In the genomic region with DNA sequence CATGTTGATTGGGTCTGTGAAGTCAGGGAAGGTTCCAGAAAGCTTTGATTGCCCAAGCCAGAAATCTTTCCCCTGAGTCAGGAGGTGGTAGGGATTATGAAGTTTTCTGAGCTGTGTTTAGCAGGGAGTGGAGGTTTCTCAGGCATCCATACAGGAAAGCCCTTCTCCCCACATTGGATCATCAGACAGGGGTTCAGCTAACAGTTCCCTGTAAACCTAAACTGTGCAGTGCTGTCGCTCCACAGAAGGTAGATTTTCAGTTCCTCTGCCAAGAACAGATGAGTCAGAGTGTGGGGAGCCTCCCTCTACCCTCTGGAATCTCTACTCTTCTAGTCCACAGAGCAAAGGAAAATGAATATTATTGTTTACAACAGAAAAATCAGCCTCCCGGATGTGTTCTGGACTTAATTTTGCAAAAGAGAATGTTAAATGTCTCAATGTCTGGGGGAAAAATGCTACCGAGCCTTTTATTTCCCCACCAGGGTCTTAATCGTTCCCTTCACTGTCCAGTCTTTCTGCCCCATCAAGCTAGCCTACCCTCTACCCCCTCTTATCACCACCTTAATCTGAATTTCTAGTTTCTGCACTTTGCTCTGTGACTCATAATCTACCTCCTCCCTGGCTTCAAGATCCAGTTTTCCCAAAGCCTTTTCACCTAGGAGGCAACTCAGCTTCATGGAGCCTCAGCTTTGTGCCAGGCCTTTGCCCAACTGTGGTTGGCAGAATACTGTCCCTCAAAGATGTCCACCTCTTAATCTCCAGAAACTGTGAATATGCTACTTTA, we compare ENCODE assay signal across 20 cellular contexts.
A peak's percentile ranks its signal among the peaks of the same experiment; 100 is the strongest.
DNase-seq lines count a peak whose midpoint lies in the region; ATAC-seq and TF ChIP-seq lines count a peak whose summit lies in the region.
"Had no signal": no experiment of that assay in that cellular context is flagged by ENCODE, and none has a peak within 500 bp of the region (broad histone marks: within the 10 kb centered on the region; RNA-seq: fewer than 3 reads in every experiment).

No MANE protein-coding gene starts in this region.

- no peaks in the 10 kb centered on the region for H3K27me3 ChIP-seq in GM23338 (ENCODE audit: insufficient read depth)

- H3K4me3 Mint-ChIP-seq in GM23338 (no peak overlapping the region), T-cell (no peak overlapping the region)
- H3K4me3 Mint-ChIP-seq: activated CD4-positive, alpha-beta memory T cell treated with anti-CD3 and anti-CD28 coated beads for 36 hours; activated T-cell treated with anti-CD3 and anti-CD28 coated beads, Interleukin-2, amount 50 U/mL, for 4 hours; naive thymus-derived CD4-positive, alpha-beta T cell; stimulated activated naive CD8-positive, alpha-beta T cell treated with anti-CD3 and anti-CD28 coated beads, Interleukin-15, Interleukin-2, amounts not matched to agents 100 ng/mL and 50 ng/mL, for 24 hours had no signal

- H3K27ac ChIP-seq in GM23338 (ENCODE audit: low read depth) = no peak overlapping the region
- H3K27ac ChIP-seq: gastrocnemius medialis, lower lobe of right lung, PC-9 had no signal

- no peaks in the 10 kb centered on the region for H3K36me3 Mint-ChIP-seq in GM23338 (ENCODE audit: low read depth)
- H3K36me3 Mint-ChIP-seq in T-cell = no peaks in the 10 kb centered on the region
- H3K36me3 Mint-ChIP-seq: activated CD4-positive, alpha-beta memory T cell treated with anti-CD3 and anti-CD28 coated beads for 36 hours had no signal

- DNase-seq in GM23338 (ENCODE audit: low spot score) (no peak), SW480 (ENCODE audit: low spot score) (peak; percentile 13), fibroblast of mammary gland (ENCODE audit: low read depth) (peak; percentile 37), pons (ENCODE audit: low spot score) (peak; percentile 10), T-cell (no peak), MV-4-11 (lab: John Stamatoyannopoulos, UW) (no peak), SHP77 (lab: John Stamatoyannopoulos, UW) (no peak)
- DNase-seq: activated CD4-positive, alpha-beta memory T cell treated with anti-CD3 and anti-CD28 coated beads for 36 hours; activated T-cell treated with anti-CD3 and anti-CD28 coated beads, Interleukin-2, amount 50 U/mL, for 4 hours; effector CD4-positive, alpha-beta T cell; gastrocnemius medialis; GDM1; lower lobe of right lung; naive thymus-derived CD4-positive, alpha-beta T cell; NCI-H1930; NCI-H526 treated with DMSO at 0.1 percent for 48 hours; PC-9 had no signal

- 0 out of 2 replicates have a peak overlapping the region, but pooled peaks have one; percentile 7 for H2AFZ ChIP-seq in GM23338
- H2AFZ ChIP-seq: PC-9 had no signal

- no peaks in the 10 kb centered on the region for H3F3A ChIP-seq in GM23338 (replicated peaks; ENCODE audit: low read depth)

- H3K4me2 ChIP-seq in GM23338 = no peak overlapping the region
- H3K4me2 ChIP-seq: PC-9 had no signal

- no peaks in the 10 kb centered on the region for H3K4me1 ChIP-seq in GM23338 (ENCODE audit: insufficient read depth)
- H3K4me1 ChIP-seq: gastrocnemius medialis, lower lobe of right lung had no signal

- no peaks in the 10 kb centered on the region; the same call in 1 of the 2 replicates for H3K9me2 ChIP-seq in GM23338 (ENCODE audit: insufficient read depth)

- H3K27ac Mint-ChIP-seq in GM23338 (no peak overlapping the region), T-cell (no peak overlapping the region)
- H3K27ac Mint-ChIP-seq: activated CD4-positive, alpha-beta memory T cell treated with anti-CD3 and anti-CD28 coated beads for 36 hours; activated naive CD4-positive, alpha-beta T cell treated with anti-CD3 and anti-CD28 coated beads, Interleukin-2, amount 50 U/mL, for 72 hours; naive thymus-derived CD4-positive, alpha-beta T cell; stimulated activated naive CD8-positive, alpha-beta T cell treated with anti-CD3 and anti-CD28 coated beads, Interleukin-15, Interleukin-2, amounts not matched to agents 100 ng/mL and 50 ng/mL, for 24 hours had no signal

- CTCF ChIA-PET in T-cell (lab: Charles Lee) = no interaction called here

- TF ChIP-seq CTCF in GM23338 (conservative IDR thresholded peaks at IDR 0.05; ENCODE audit: low read depth in 2 of 2) (no peak), fibroblast of mammary gland (conservative IDR thresholded peaks at IDR 0.05; ENCODE audit: control insufficient read depth, insufficient read depth, low read depth, low read length) (no peak)

- no peaks in the 10 kb centered on the region for H4K20me1 ChIP-seq in GM23338 (replicated peaks; ENCODE audit: insufficient read depth)

- ATAC-seq in GM23338 (no peak), T-cell (replicated peaks in 1 of 4) (no peak), HG02571 (IDR thresholded peaks at IDR 0.05; ENCODE audit: unreplicated experiment) (no peak)
- ATAC-seq: activated naive CD4-positive, alpha-beta T cell treated with anti-CD3 and anti-CD28 coated beads, Interleukin-2, amount 50 U/mL, for 72 hours; activated T-cell treated with anti-CD3 and anti-CD28 coated beads, Interleukin-2, amount 50 U/mL, for 4 hours; gastrocnemius medialis; lower lobe of right lung; naive thymus-derived CD4-positive, alpha-beta T cell had no signal

- H3K79me2 ChIP-seq in GM23338 (replicated peaks; ENCODE audit: insufficient read depth) = no peaks in the 10 kb centered on the region

- POLR2A ChIA-PET in T-cell (lab: Charles Lee) = no interaction called here

- no peaks in the 10 kb centered on the region for H3K36me3 ChIP-seq in GM23338 (ENCODE audit: insufficient read depth)
- H3K36me3 ChIP-seq: gastrocnemius medialis, lower lobe of right lung had no signal

- H3K9me3 Mint-ChIP-seq in GM23338 = no peaks in the 10 kb centered on the region; the same call in 2 of the 3 replicates
- H3K9me3 Mint-ChIP-seq in T-cell = peaks cover 4 to 15% (median 4%) of the 10 kb centered on the region in 3 donors
- H3K9me3 Mint-ChIP-seq: activated CD4-positive, alpha-beta memory T cell treated with anti-CD3 and anti-CD28 coated beads for 36 hours had no signal

- no peak overlapping the region for H3K4me3 ChIP-seq in GM23338
- no peak overlapping the region for H3K4me3 ChIP-seq in fibroblast of mammary gland (ENCODE audit: control insufficient read depth, low read depth, low read length)
- H3K4me3 ChIP-seq: gastrocnemius medialis, lower lobe of right lung, PC-9 had no signal

- peaks cover 2% of the 10 kb centered on the region for H3K27me3 Mint-ChIP-seq in GM23338 (ENCODE audit: insufficient read depth, low read depth, poor library complexity)
- peaks cover 10 to 32% of the 10 kb centered on the region in 2 donors for H3K27me3 Mint-ChIP-seq in T-cell

- no peaks in the 10 kb centered on the region for H3K4me1 Mint-ChIP-seq in GM23338
- H3K4me1 Mint-ChIP-seq in T-cell = no peaks in the 10 kb centered on the region
- H3K4me1 Mint-ChIP-seq: naive thymus-derived CD4-positive, alpha-beta T cell had no signal

TF ChIP-seq in GM23338, 12 proteins besides CTCF, POLR2A, EP300 and RAD21 (continues in another document):
- no peak for TF ChIP-seq ZNF331 (CRISPR knock-in tag; IDR thresholded peaks at IDR 0.05; ENCODE audit: low read depth)
- no peak for TF ChIP-seq POLR2AphosphoS5 (IDR thresholded peaks at IDR 0.05; ENCODE audit: low read depth)
- TF ChIP-seq EZH2phosphoT487 (IDR thresholded peaks at IDR 0.05; ENCODE audit: unreplicated experiment) = no peak
- TF ChIP-seq ZNF114 (CRISPR knock-in tag; IDR thresholded peaks at IDR 0.05) = no peak
- no peak for TF ChIP-seq JUNB (IDR thresholded peaks at IDR 0.05; ENCODE audit: unreplicated experiment)
- no peak for TF ChIP-seq CREB1 (CRISPR knock-in tag; IDR thresholded peaks at IDR 0.05; ENCODE audit: low read depth)
- TF ChIP-seq, protein P1, sequence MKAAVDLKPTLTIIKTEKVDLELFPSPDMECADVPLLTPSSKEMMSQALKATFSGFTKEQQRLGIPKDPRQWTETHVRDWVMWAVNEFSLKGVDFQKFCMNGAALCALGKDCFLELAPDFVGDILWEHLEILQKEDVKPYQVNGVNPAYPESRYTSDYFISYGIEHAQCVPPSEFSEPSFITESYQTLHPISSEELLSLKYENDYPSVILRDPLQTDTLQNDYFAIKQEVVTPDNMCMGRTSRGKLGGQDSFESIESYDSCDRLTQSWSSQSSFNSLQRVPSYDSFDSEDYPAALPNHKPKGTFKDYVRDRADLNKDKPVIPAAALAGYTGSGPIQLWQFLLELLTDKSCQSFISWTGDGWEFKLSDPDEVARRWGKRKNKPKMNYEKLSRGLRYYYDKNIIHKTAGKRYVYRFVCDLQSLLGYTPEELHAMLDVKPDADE (IDR thresholded peaks at IDR 0.05) = no peak
- no peak for TF ChIP-seq STAT1 (IDR thresholded peaks at IDR 0.05; ENCODE audit: unreplicated experiment)
- no peak for TF ChIP-seq EZH2 (IDR thresholded peaks at IDR 0.05; ENCODE audit: low read depth, unreplicated experiment)
- no peak for TF ChIP-seq NANOG (IDR thresholded peaks at IDR 0.05; ENCODE audit: borderline replicate concordance)
- TF ChIP-seq, protein P2, sequence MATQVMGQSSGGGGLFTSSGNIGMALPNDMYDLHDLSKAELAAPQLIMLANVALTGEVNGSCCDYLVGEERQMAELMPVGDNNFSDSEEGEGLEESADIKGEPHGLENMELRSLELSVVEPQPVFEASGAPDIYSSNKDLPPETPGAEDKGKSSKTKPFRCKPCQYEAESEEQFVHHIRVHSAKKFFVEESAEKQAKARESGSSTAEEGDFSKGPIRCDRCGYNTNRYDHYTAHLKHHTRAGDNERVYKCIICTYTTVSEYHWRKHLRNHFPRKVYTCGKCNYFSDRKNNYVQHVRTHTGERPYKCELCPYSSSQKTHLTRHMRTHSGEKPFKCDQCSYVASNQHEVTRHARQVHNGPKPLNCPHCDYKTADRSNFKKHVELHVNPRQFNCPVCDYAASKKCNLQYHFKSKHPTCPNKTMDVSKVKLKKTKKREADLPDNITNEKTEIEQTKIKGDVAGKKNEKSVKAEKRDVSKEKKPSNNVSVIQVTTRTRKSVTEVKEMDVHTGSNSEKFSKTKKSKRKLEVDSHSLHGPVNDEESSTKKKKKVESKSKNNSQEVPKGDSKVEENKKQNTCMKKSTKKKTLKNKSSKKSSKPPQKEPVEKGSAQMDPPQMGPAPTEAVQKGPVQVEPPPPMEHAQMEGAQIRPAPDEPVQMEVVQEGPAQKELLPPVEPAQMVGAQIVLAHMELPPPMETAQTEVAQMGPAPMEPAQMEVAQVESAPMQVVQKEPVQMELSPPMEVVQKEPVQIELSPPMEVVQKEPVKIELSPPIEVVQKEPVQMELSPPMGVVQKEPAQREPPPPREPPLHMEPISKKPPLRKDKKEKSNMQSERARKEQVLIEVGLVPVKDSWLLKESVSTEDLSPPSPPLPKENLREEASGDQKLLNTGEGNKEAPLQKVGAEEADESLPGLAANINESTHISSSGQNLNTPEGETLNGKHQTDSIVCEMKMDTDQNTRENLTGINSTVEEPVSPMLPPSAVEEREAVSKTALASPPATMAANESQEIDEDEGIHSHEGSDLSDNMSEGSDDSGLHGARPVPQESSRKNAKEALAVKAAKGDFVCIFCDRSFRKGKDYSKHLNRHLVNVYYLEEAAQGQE (IDR thresholded peaks at IDR 0.05; ENCODE audit: unreplicated experiment) = no peak

Comparison
In these comparisons a context has a peak if more than half of its experiments do, and no peak if none do; other contexts are left out.
1. DNase-seq: peak in SW480 (single experiment), fibroblast of mammary gland (single experiment) and pons (single experiment); none in GM23338 (single experiment), T-cell (0 of 34), MV-4-11 (single experiment) and SHP77 (0 of 2).